ENCODE assay signal across 7 cellular contexts in the genomic region with DNA sequence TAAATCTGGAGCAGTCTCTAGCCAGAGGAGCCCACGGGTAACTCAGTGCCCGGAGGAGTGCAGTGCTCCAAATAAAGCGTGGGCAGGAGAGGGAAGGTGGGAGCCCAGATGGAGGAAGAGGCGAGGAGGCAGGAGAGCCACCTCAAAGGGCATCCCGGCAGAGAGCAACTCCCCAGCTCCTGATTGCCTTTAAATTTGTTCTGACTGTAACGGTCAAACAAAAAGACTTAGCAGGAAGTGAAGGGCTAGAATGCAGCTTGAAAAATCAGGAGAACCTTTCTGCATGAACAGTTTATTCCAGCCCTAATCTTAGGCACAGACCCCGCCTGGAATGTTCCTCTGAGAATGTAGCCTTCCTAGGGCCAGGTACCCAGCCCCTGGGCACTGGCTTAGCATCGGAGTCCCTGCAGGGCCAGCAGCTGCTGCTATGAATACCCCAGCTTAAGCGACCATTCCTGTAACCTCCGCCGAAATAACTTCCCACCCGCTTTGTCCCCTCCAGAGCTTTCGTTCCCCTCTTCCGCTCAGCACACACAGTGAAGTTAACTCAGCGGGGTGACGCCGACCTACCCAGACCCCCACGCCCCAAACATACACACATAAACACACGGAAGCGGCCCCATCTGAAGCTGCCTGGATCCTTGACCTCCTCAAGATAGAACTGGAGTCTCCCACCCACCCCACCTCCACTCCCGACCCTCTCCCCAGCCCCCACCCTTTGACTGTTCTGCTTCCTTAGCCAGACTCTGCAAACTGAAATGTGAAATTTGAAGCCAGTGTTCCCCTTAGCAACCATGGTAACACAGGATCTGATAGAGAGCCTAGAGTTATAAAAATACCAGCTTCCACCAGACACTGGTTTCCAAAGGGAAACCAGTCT.
A peak's percentile ranks its signal among the peaks of the same experiment; 100 is the strongest.
DNase-seq lines count a peak whose midpoint lies in the region; ATAC-seq and TF ChIP-seq lines count a peak whose summit lies in the region.

No MANE protein-coding gene starts in this region.

- H2AFZ ChIP-seq in smooth muscle cell (ENCODE audit: low read depth): no peak overlapping the region

- H3K4me3 ChIP-seq in WERI-Rb-1 (ENCODE audit: low read depth, low read length) (no peak overlapping the region), smooth muscle cell (peak overlapping the region; percentile 29)

- TF ChIP-seq CTCF in WERI-Rb-1 (IDR thresholded peaks at IDR 0.05; ENCODE audit: low read depth, low read length): no peak
- TF ChIP-seq CTCF in smooth muscle cell (IDR thresholded peaks at IDR 0.05; ENCODE audit: borderline replicate concordance, insufficient read depth, poor library complexity, severe bottlenecking): no peak

- H3K4me1 ChIP-seq in smooth muscle cell (ENCODE audit: low read depth): peaks cover 61% of the 10 kb centered on the region

- ATAC-seq in left ventricle myocardium superior (peak; percentile 63), GM21515 (IDR thresholded peaks at IDR 0.05; ENCODE audit: unreplicated experiment) (no peak)

- peaks cover 41% of the 10 kb centered on the region for H3F3A ChIP-seq in smooth muscle cell (ENCODE audit: low read depth)

- H3K4me2 ChIP-seq in smooth muscle cell: peak overlapping the region; percentile 78

- peak overlapping the region; percentile 79 for H3K9ac ChIP-seq in smooth muscle cell (ENCODE audit: low read depth)

- intact Hi-C loops in left ventricle myocardium superior (cut with micrococcal nuclease): no loop called here

- DNase-seq in NCI-H1092 (lab: John Stamatoyannopoulos, UW) (peak; percentile 77), WERI-Rb-1 (peak; percentile 15), left ventricle myocardium superior (no peak), smooth muscle cell (lab: John Stamatoyannopoulos, UW; ENCODE audit: unreplicated experiment) (no peak), cortex of kidney (lab: John Stamatoyannopoulos, UW) (no peak), T-helper 1 cell (no peak)

- H3K36me3 ChIP-seq in WERI-Rb-1: no peaks in the 10 kb centered on the region; the same call in 1 of the 2 replicates
- H3K36me3 ChIP-seq in smooth muscle cell (ENCODE audit: low read depth): no peaks in the 10 kb centered on the region

- H3K9me3 ChIP-seq in WERI-Rb-1 (ENCODE audit: severe bottlenecking) (no peaks in the 10 kb centered on the region), smooth muscle cell (replicated peaks; ENCODE audit: low read depth) (no peaks in the 10 kb centered on the region)

- H3K27ac ChIP-seq in WERI-Rb-1: peak overlapping the region; percentile 1; the same call in 1 of the 2 replicates
- peak overlapping the region; percentile 92 for H3K27ac ChIP-seq in smooth muscle cell (ENCODE audit: low read depth)

- WGBS in smooth muscle cell (ENCODE audit: low lambda C conversion rate): 14% methylated on average over 21 of the region's 21 CpGs

- peaks cover 34% of the 10 kb centered on the region for H3K79me2 ChIP-seq in smooth muscle cell (ENCODE audit: low read depth)

- no peaks in the 10 kb centered on the region for H3K27me3 ChIP-seq in WERI-Rb-1 (ENCODE audit: insufficient read depth, low read depth, severe bottlenecking)
- H3K27me3 ChIP-seq in smooth muscle cell (ENCODE audit: low read depth): no peaks in the 10 kb centered on the region

- no peaks in the 10 kb centered on the region for H4K20me1 ChIP-seq in smooth muscle cell (ENCODE audit: low read depth)

Comparison
In these comparisons a context has a peak if more than half of its experiments do, and no peak if none do; other contexts are left out.
1. DNase-seq: peak in NCI-H1092 (single experiment) and WERI-Rb-1 (single experiment); none in left ventricle myocardium superior (single experiment), smooth muscle cell (single experiment), cortex of kidney (single experiment) and T-helper 1 cell (0 of 5).